In genomic region chr3:48372377-48372770, GRCh38 we compare ENCODE assay signal across 22 cellular contexts. TPM values are rescaled to one million over a fixed set of nuclear protein-coding genes. Genes with fewer than 3 reads are reported as not detected.
"Had no signal": no experiment of that assay in that cellular context is flagged by ENCODE, and none has a peak within 500 bp of the region (broad histone marks: within the 10 kb centered on the region; RNA-seq: fewer than 3 reads in every experiment).

No MANE protein-coding gene starts in this region.

- ATAC-seq: activated CD8-positive, alpha-beta memory T cell treated with anti-CD3 and anti-CD28 coated beads, Interleukin-2, amount 10 ng/mL, durations not matched to agents 7 days and 5 days; gastrocnemius medialis; heart left ventricle; sciatic nerve; stimulated activated naive CD8-positive, alpha-beta T cell treated with anti-CD3 and anti-CD28 coated beads, Interleukin-15, amount 100 ng/mL, for 72 hours had no signal

- H3K4me3 Mint-ChIP-seq: activated CD4-positive, alpha-beta memory T cell treated with anti-CD3 and anti-CD28 coated beads for 36 hours; activated CD8-positive, alpha-beta memory T cell treated with anti-CD3 and anti-CD28 coated beads, Interleukin-2, amount 10 ng/mL, durations not matched to agents 7 days and 5 days; activated naive CD4-positive, alpha-beta T cell treated with anti-CD3 and anti-CD28 coated beads, Interleukin-2, amount 10 ng/mL, durations not matched to agents 7 days and 5 days; activated T-cell treated with anti-CD3 and anti-CD28 coated beads, Interleukin-2, amount 50 U/mL, for 24 hours; stimulated activated naive CD8-positive, alpha-beta T cell treated with anti-CD3 and anti-CD28 coated beads, Interleukin-15, amount 100 ng/mL, for 72 hours had no signal

- H3K4me1 ChIP-seq: gastrocnemius medialis, heart left ventricle, upper lobe of left lung had no signal

- H3K9me3 ChIP-seq: gastrocnemius medialis, heart left ventricle, spleen, upper lobe of left lung had no signal

- H3K36me3 ChIP-seq: gastrocnemius medialis, heart left ventricle, spleen, upper lobe of left lung, WERI-Rb-1 had no signal

- DNase-seq: activated CD4-positive, alpha-beta memory T cell treated with anti-CD3 and anti-CD28 coated beads for 36 hours; activated CD8-positive, alpha-beta memory T cell treated with anti-CD3 and anti-CD28 coated beads, Interleukin-2, amount 10 ng/mL, durations not matched to agents 7 days and 5 days; activated naive CD4-positive, alpha-beta T cell treated with anti-CD3 and anti-CD28 coated beads, Interleukin-2, amount 10 ng/mL, durations not matched to agents 7 days and 5 days; activated T-cell treated with anti-CD3 and anti-CD28 coated beads, Interleukin-2, amount 50 U/mL, for 24 hours; dorsolateral prefrontal cortex; erythroblast; gastrocnemius medialis; heart left ventricle; islet precursor cell; midbrain; spleen; stimulated activated naive CD8-positive, alpha-beta T cell treated with anti-CD3 and anti-CD28 coated beads, Interleukin-15, amount 100 ng/mL, for 72 hours had no signal

- H3K4me3 ChIP-seq: dorsolateral prefrontal cortex, gastrocnemius medialis, heart left ventricle, spleen, upper lobe of left lung had no signal

- H3K27me3 ChIP-seq: dorsolateral prefrontal cortex, gastrocnemius medialis, heart left ventricle, spleen, upper lobe of left lung had no signal

- H3K36me3 Mint-ChIP-seq: activated CD4-positive, alpha-beta memory T cell treated with anti-CD3 and anti-CD28 coated beads for 36 hours; activated CD8-positive, alpha-beta memory T cell treated with anti-CD3 and anti-CD28 coated beads, Interleukin-2, amount 10 ng/mL, durations not matched to agents 7 days and 5 days; activated naive CD4-positive, alpha-beta T cell treated with anti-CD3 and anti-CD28 coated beads, Interleukin-2, amount 10 ng/mL, durations not matched to agents 7 days and 5 days had no signal

- H3K27ac Mint-ChIP-seq: activated CD4-positive, alpha-beta memory T cell treated with anti-CD3 and anti-CD28 coated beads for 36 hours; activated CD8-positive, alpha-beta memory T cell treated with anti-CD3 and anti-CD28 coated beads, Interleukin-2, amount 10 ng/mL, durations not matched to agents 7 days and 5 days; activated naive CD4-positive, alpha-beta T cell treated with anti-CD3 and anti-CD28 coated beads, Interleukin-2, amount 10 ng/mL, durations not matched to agents 7 days and 5 days; activated T-cell treated with anti-CD3 and anti-CD28 coated beads, Interleukin-2, amount 50 U/mL, for 24 hours; stimulated activated naive CD8-positive, alpha-beta T cell treated with anti-CD3 and anti-CD28 coated beads, Interleukin-15, amount 100 ng/mL, for 72 hours had no signal

- H3K27ac ChIP-seq: gastrocnemius medialis, heart left ventricle, upper lobe of left lung, WERI-Rb-1 had no signal

- H3K9me3 Mint-ChIP-seq: activated CD4-positive, alpha-beta memory T cell treated with anti-CD3 and anti-CD28 coated beads for 36 hours; activated naive CD4-positive, alpha-beta T cell treated with anti-CD3 and anti-CD28 coated beads, Interleukin-2, amount 10 ng/mL, durations not matched to agents 7 days and 5 days; activated T-cell treated with anti-CD3 and anti-CD28 coated beads, Interleukin-2, amount 50 U/mL, for 24 hours; stimulated activated naive CD8-positive, alpha-beta T cell treated with anti-CD3 and anti-CD28 coated beads, Interleukin-15, amount 100 ng/mL, for 72 hours had no signal

- H3K4me1 Mint-ChIP-seq: activated CD8-positive, alpha-beta memory T cell treated with anti-CD3 and anti-CD28 coated beads, Interleukin-2, amount 10 ng/mL, durations not matched to agents 7 days and 5 days; activated naive CD4-positive, alpha-beta T cell treated with anti-CD3 and anti-CD28 coated beads, Interleukin-2, amount 10 ng/mL, durations not matched to agents 7 days and 5 days; stimulated activated naive CD8-positive, alpha-beta T cell treated with anti-CD3 and anti-CD28 coated beads, Interleukin-15, amount 100 ng/mL, for 72 hours had no signal

- H3K27me3 Mint-ChIP-seq: activated CD4-positive, alpha-beta memory T cell treated with anti-CD3 and anti-CD28 coated beads for 36 hours; activated CD8-positive, alpha-beta memory T cell treated with anti-CD3 and anti-CD28 coated beads, Interleukin-2, amount 10 ng/mL, durations not matched to agents 7 days and 5 days; activated T-cell treated with anti-CD3 and anti-CD28 coated beads, Interleukin-2, amount 50 U/mL, for 24 hours; stimulated activated naive CD8-positive, alpha-beta T cell treated with anti-CD3 and anti-CD28 coated beads, Interleukin-15, amount 100 ng/mL, for 72 hours had no signal

RNA-seq across cellular contexts. Expression of gene FBXW12, which starts 0.4 kb away (rescaled TPM):
- total RNA-seq: activated CD4-positive, alpha-beta memory T cell treated with anti-CD3 and anti-CD28 coated beads for 36 hours; activated CD8-positive, alpha-beta memory T cell treated with anti-CD3 and anti-CD28 coated beads, Interleukin-2, amount 10 ng/mL, durations not matched to agents 7 days and 5 days; astrocyte; cardiac septum; gastrocnemius medialis; heart left ventricle; lung microvascular endothelial cell; myocyte; osteoblast; upper lobe of left lung had no signal

RNA-seq across cellular contexts. Expression of gene SPINK8, which starts 38.9 kb away (rescaled TPM):
- total RNA-seq: activated CD4-positive, alpha-beta memory T cell treated with anti-CD3 and anti-CD28 coated beads for 36 hours; activated CD8-positive, alpha-beta memory T cell treated with anti-CD3 and anti-CD28 coated beads, Interleukin-2, amount 10 ng/mL, durations not matched to agents 7 days and 5 days; astrocyte; cardiac septum; gastrocnemius medialis; heart left ventricle; lung microvascular endothelial cell; myocyte; osteoblast; pulmonary artery endothelial cell; sciatic nerve; temporal lobe; upper lobe of left lung had no signal
